Comparison of ENCODE assay signal across 9 cellular contexts in the genomic region with DNA sequence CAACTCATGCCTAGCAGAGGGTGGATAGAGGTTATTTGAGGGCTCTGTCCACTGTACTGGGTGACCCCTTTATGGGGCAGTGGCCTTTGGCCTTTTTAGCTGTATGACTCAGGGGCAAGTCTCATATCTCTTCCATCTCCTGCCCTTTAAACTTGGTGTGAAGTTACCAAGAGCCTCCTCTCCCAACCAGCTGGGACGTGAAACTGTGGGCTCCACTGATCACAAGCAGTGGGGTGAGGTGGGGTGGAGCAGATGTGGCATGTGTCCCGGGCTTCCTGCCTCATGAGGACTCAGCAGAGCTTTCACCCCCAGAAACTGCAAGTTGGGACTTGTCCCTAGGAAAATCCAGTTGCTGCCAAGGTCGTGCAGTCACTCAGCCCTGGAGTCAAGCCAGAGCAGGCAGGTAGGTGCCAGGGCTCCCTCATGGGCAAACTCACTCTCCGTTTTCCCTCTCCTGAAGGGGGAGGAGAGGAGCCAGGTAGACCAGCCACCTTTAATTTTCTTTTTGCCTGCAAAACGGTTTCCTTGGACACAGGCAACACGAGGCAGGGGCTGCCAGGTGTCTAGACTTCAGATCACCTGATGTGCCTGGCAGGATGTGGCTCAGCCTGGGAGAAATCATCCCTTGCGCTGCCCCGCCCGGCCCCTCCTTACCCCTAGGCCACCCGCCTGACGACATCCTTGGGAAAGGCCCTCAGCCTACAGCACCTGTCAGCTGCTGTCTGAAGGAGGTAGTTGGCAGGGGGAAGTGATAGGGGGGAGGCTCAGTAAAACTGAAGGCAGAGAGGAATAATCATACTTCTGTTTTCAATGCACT. TPM values are rescaled to one million over a fixed set of nuclear protein-coding genes. Genes with fewer than 3 reads are reported as not detected.
DNase-seq lines count a peak whose midpoint lies in the region; ATAC-seq, FAIRE-seq and TF ChIP-seq lines count a peak whose summit lies in the region.
"Had no signal": no experiment of that assay in that cellular context is flagged by ENCODE, and none has a peak within 500 bp of the region (broad histone marks: within the 10 kb centered on the region; RNA-seq: fewer than 3 reads in every experiment).

No MANE protein-coding gene starts in this region.

- DNase-seq in ELR (ENCODE audit: low read depth), result peak; percentile 20
- DNase-seq in HT1080 (ENCODE audit: low read depth), result peak; percentile 54
- peak; percentile 88 for DNase-seq in PC-3
- peak; percentile 82 for DNase-seq in activated naive CD4-positive, alpha-beta T cell treated with anti-CD3 and anti-CD28 coated beads, Interleukin-2, amount 10 ng/mL, durations not matched to agents 7 days and 5 days
- peak; percentile 83 to 89 for DNase-seq in left colon
- peak; percentile 10 to 31 for DNase-seq in stimulated activated CD8-positive, alpha-beta memory T cell treated with anti-CD3 and anti-CD28 coated beads, Interleukin-15, amount 100 ng/mL, for 4 hours (ENCODE audit: low read depth in 2 of 2)
- no peak for DNase-seq in cerebellum (ENCODE audit: low spot score)
- DNase-seq in D721Med (ENCODE audit: insufficient read length, low spot score), result no peak

- H3K9ac ChIP-seq in PC-3 (ENCODE audit: low read length), result peak overlapping the region; percentile 56

- H3K36me3 Mint-ChIP-seq in activated naive CD4-positive, alpha-beta T cell treated with anti-CD3 and anti-CD28 coated beads, Interleukin-2, amount 10 ng/mL, durations not matched to agents 7 days and 5 days, result peaks cover 51% of the 10 kb centered on the region

- H3K4me1 Mint-ChIP-seq in activated naive CD4-positive, alpha-beta T cell treated with anti-CD3 and anti-CD28 coated beads, Interleukin-2, amount 10 ng/mL, durations not matched to agents 7 days and 5 days, result peaks cover 47% of the 10 kb centered on the region

- H3K9me3 ChIP-seq in PC-3 (ENCODE audit: low read length), result no peaks in the 10 kb centered on the region

- peaks cover 22% of the 10 kb centered on the region for H3K27me3 Mint-ChIP-seq in activated naive CD4-positive, alpha-beta T cell treated with anti-CD3 and anti-CD28 coated beads, Interleukin-2, amount 10 ng/mL, durations not matched to agents 7 days and 5 days

- H3K4me3 ChIP-seq in PC-3 (ENCODE audit: low read length), result peak overlapping the region; percentile 44; the same call in 1 of the 2 replicates
- H3K4me3 ChIP-seq: SK-N-MC had no signal

- peak overlapping the region; percentile 78 for H3K27ac Mint-ChIP-seq in activated naive CD4-positive, alpha-beta T cell treated with anti-CD3 and anti-CD28 coated beads, Interleukin-2, amount 10 ng/mL, durations not matched to agents 7 days and 5 days

- no peaks in the 10 kb centered on the region for H3K27me3 ChIP-seq in PC-3 (ENCODE audit: low read length)

- FAIRE-seq in D721Med (lab: Jason Lieb, UNC), result no peak

- H2AFZ ChIP-seq in PC-3 (ENCODE audit: low read length), result no peak overlapping the region

- peaks cover 28% of the 10 kb centered on the region; the same call in 1 of the 2 replicates for H3K79me2 ChIP-seq in PC-3 (ENCODE audit: low read length)

- no peaks in the 10 kb centered on the region for H4K20me1 ChIP-seq in PC-3 (ENCODE audit: low read length)

- ATAC-seq in PC-3 (peak; percentile 19), left colon (peak; percentile 31)

- H3K4me1 ChIP-seq in PC-3 (ENCODE audit: insufficient read depth, low read length), result peaks cover 36% of the 10 kb centered on the region

- CTCF ChIA-PET in PC-3 (lab: Charles Lee), result interaction anchor here (0.6 to 0.9 kb wide), 2 partner anchors 104 to 261 kb away, joined by 3 to 7 read pairs; no protein-coding TSS in a partner anchor
- CTCF ChIA-PET in activated naive CD4-positive, alpha-beta T cell treated with anti-CD3 and anti-CD28 coated beads, Interleukin-2, amount 10 ng/mL, durations not matched to agents 7 days and 5 days (lab: Charles Lee), result interaction anchor here (0.7 to 4.0 kb wide), 8 partner anchors 44 to 100 kb away, joined by 3 to 30 read pairs (median 3); no protein-coding TSS in a partner anchor

- POLR2A ChIA-PET in PC-3 (lab: Charles Lee; ENCODE audit: unreplicated experiment), result interaction anchor here (0.6 kb wide), 1 partner anchor 179 kb away, joined by 3 read pairs; no protein-coding TSS in a partner anchor

- H3K4me3 Mint-ChIP-seq in activated naive CD4-positive, alpha-beta T cell treated with anti-CD3 and anti-CD28 coated beads, Interleukin-2, amount 10 ng/mL, durations not matched to agents 7 days and 5 days, result peak overlapping the region; percentile 61

- intact Hi-C loops in PC-3 (cut with micrococcal nuclease) (loop anchor here (1.0 kb wide), 1 partner anchor 77 kb away; no protein-coding TSS in a partner anchor), left colon (cut with DNase I, micrococcal nuclease) (loop anchor here (5.0 kb wide), 1 partner anchor 60 kb away; no protein-coding TSS in a partner anchor)

- H3F3A ChIP-seq in PC-3 (ENCODE audit: low read length, unreplicated experiment), result no peaks in the 10 kb centered on the region

- H3K9me3 Mint-ChIP-seq in activated naive CD4-positive, alpha-beta T cell treated with anti-CD3 and anti-CD28 coated beads, Interleukin-2, amount 10 ng/mL, durations not matched to agents 7 days and 5 days, result no peaks in the 10 kb centered on the region

- H3K4me2 ChIP-seq in PC-3 (ENCODE audit: low read length), result peak overlapping the region; percentile 66

- no peaks in the 10 kb centered on the region for H3K9me2 ChIP-seq in PC-3 (replicated peaks; ENCODE audit: low read length)

- peak overlapping the region; percentile 89 for H3K27ac ChIP-seq in PC-3 (ENCODE audit: low read length)
- H3K27ac ChIP-seq: SK-N-MC had no signal

- peaks cover 12% of the 10 kb centered on the region for H3K36me3 ChIP-seq in PC-3 (ENCODE audit: low read depth, low read length)

- BruUV-seq in PC-3 (replicated peaks; lab: Mats Ljungman, UMichigan), result no TSS peak

- TF ChIP-seq CTCF in PC-3 (conservative IDR thresholded peaks at IDR 0.05; ENCODE audit: low read depth, low read length), result no peak
- no peak for TF ChIP-seq CTCF in D721Med (IDR thresholded peaks at IDR 0.05; ENCODE audit: insufficient read depth, missing control alignments)

RNA-seq across cellular contexts. Expression of a gene that starts 4.0 kb away (rescaled TPM):
- total RNA-seq in HT1080 (2014; rRNA removed; shearing (Covaris generic)), result 151 and 200 TPM in 2 replicates
- 375 and 395 TPM in 2 replicates for polyA plus RNA-seq in HT1080 (2015; cell fraction: cytosol; rRNA removed)
- polyA plus RNA-seq in HT1080 (2015; cell fraction: nucleus; rRNA removed), result 241 and 252 TPM in 2 replicates
- total RNA-seq in PC-3 (2014; rRNA removed) (79.5 and 91.5 TPM in 2 replicates), left colon (100 to 1,000 TPM; 264 to 383 TPM), cerebellum (2.2 TPM)

RNA-seq across cellular contexts. Expression of a gene that starts 15.1 kb away (rescaled TPM):
- total RNA-seq in HT1080 (2014; rRNA removed; shearing (Covaris generic)), result not detected in 2 replicates
- not detected in 2 replicates for polyA plus RNA-seq in HT1080 (2015; cell fraction: cytosol; rRNA removed)
- polyA plus RNA-seq in HT1080 (2015; cell fraction: nucleus; rRNA removed), result 0.05 TPM in 1 of 2 replicates, not detected in the other
- total RNA-seq in PC-3 (2014; rRNA removed) (not detected in 2 replicates), left colon (under 1 TPM; 0.09 to 0.42 TPM), cerebellum (not detected)

Comparison
In these comparisons a context has a peak if more than half of its experiments do, and no peak if none do; other contexts are left out.
1. DNase-seq: peak in ELR (single experiment), HT1080 (single experiment), PC-3 (single experiment), activated naive CD4-positive, alpha-beta T cell treated with anti-CD3 and anti-CD28 coated beads, Interleukin-2, amount 10 ng/mL, durations not matched to agents 7 days and 5 days (single experiment), left colon (2 of 2) and stimulated activated CD8-positive, alpha-beta memory T cell treated with anti-CD3 and anti-CD28 coated beads, Interleukin-15, amount 100 ng/mL, for 4 hours (2 of 2); none in cerebellum (single experiment) and D721Med (single experiment).
2. RNA of a gene that starts 4.0 kb away (total RNA-seq): 264 to 383 TPM in left colon, 151 to 200 TPM in HT1080 and 79.5 to 91.5 TPM in PC-3; 2.2 TPM in cerebellum (single experiment); every median in the first group is over 10 times any median in the second.